In the genomic region with DNA sequence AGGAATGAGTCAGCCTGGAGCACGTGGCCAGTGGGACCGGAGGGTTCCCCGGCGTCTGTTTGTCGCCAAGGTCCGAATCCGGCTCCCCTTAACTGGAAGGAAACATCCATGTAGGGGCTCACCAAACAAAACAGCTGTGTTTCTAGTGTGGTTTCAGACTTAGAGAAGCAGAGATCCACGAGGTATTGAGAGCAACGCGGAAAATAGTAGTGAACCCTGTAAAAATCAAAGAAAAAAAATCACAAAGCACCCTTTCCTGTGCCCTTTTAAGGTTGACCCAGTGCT, we compare ENCODE assay signal across 8 cellular contexts. TPM values are rescaled to one million over a fixed set of nuclear protein-coding genes. Genes with fewer than 3 reads are reported as not detected.
DNase-seq lines count a peak whose midpoint lies in the region; ATAC-seq and TF ChIP-seq lines count a peak whose summit lies in the region.

No MANE protein-coding gene starts in this region.

- CTCF ChIA-PET in CD8-positive, alpha-beta T cell (lab: Charles Lee) = interaction anchor here (1.1 to 1.4 kb wide), 2 partner anchors 14 to 270 kb away, joined by 3 to 4 read pairs; no protein-coding TSS in a partner anchor

- peak overlapping the region; percentile 58 for H3K4me3 ChIP-seq in CD8-positive, alpha-beta T cell (ENCODE audit: low read depth, low read length)
- peak overlapping the region; percentile 90 for H3K4me3 ChIP-seq in NT2/D1 (ENCODE audit: insufficient read length, low read depth)

- peak overlapping the region; percentile 96 for H3K27ac Mint-ChIP-seq in CD8-positive, alpha-beta T cell

- peak overlapping the region; percentile 89 for H3K27ac ChIP-seq in CD8-positive, alpha-beta T cell (ENCODE audit: low read depth, low read length)

- peaks cover 38% of the 10 kb centered on the region for H3K36me3 Mint-ChIP-seq in CD8-positive, alpha-beta T cell

- POLR2A ChIA-PET in CD8-positive, alpha-beta T cell (lab: Charles Lee) = interaction anchor here (0.6 to 3.5 kb wide), 13 partner anchors 9 to 870 kb away, joined by 3 to 89 read pairs (median 4); a partner anchor contains a TSS

- peaks cover 29% of the 10 kb centered on the region for H3K4me1 ChIP-seq in CD8-positive, alpha-beta T cell (ENCODE audit: insufficient read depth, low read length)
- peaks cover 3% of the 10 kb centered on the region for H3K4me1 ChIP-seq in NT2/D1 (ENCODE audit: insufficient read depth, insufficient read length)

- intact Hi-C loops in CD8-positive, alpha-beta T cell (cut with DNase I, micrococcal nuclease) = loop anchor here (1.0 to 10.0 kb wide), 7 partner anchors 9 to 1352 kb away; a partner anchor contains a TSS

- H3K36me3 ChIP-seq in CD8-positive, alpha-beta T cell (ENCODE audit: insufficient read depth, low read length) = peaks cover 10% of the 10 kb centered on the region
- H3K36me3 ChIP-seq in NT2/D1 (ENCODE audit: insufficient read depth, insufficient read length, low read length) = peaks cover 45% of the 10 kb centered on the region

- no peak for ATAC-seq in CD8-positive, alpha-beta T cell
- ATAC-seq in omental fat pad (ENCODE audit: low FRiP score) (no peak), HG02678 (IDR thresholded peaks at IDR 0.05; ENCODE audit: unreplicated experiment) (no peak)

- no peak for TF ChIP-seq CTCF in CD8-positive, alpha-beta T cell (IDR thresholded peaks at IDR 0.05)
- no peak for TF ChIP-seq CTCF in omental fat pad (IDR thresholded peaks at IDR 0.05)

- H3K9me3 Mint-ChIP-seq in CD8-positive, alpha-beta T cell = no peaks in the 10 kb centered on the region

- H3K4me3 Mint-ChIP-seq in CD8-positive, alpha-beta T cell = peak overlapping the region; percentile 92

- no peaks in the 10 kb centered on the region for H3K27me3 Mint-ChIP-seq in CD8-positive, alpha-beta T cell (ENCODE audit: low read depth)

- H3K27me3 ChIP-seq in CD8-positive, alpha-beta T cell (ENCODE audit: insufficient read depth, low read length) = no peaks in the 10 kb centered on the region
- no peaks in the 10 kb centered on the region for H3K27me3 ChIP-seq in NT2/D1 (ENCODE audit: insufficient read depth, insufficient read length)

- H3K9me3 ChIP-seq in CD8-positive, alpha-beta T cell (ENCODE audit: low read length) = no peaks in the 10 kb centered on the region
- H3K9me3 ChIP-seq in NT2/D1 (ENCODE audit: insufficient read depth, low read length) = no peaks in the 10 kb centered on the region

- no peak for DNase-seq in CD8-positive, alpha-beta T cell
- DNase-seq in NT2/D1 (ENCODE audit: low read depth, low spot score) = no peak
- DNase-seq in epidermal melanocyte (ENCODE audit: insufficient read length, low spot score) = peak; percentile 21
- peak; percentile 27 for DNase-seq in omental fat pad (ENCODE audit: low spot score)
- DNase-seq in AML-193 (lab: John Stamatoyannopoulos, UW) = no peak
- DNase-seq in AG08396 (ENCODE audit: low spot score) = no peak
- no peak for DNase-seq in NCI-H2227 (lab: John Stamatoyannopoulos, UW; ENCODE audit: unreplicated experiment)

- H3K4me1 Mint-ChIP-seq in CD8-positive, alpha-beta T cell (ENCODE audit: low read depth) = peaks cover 43% of the 10 kb centered on the region

- H3K9ac ChIP-seq in NT2/D1 (ENCODE audit: insufficient read length, low read depth) = peak overlapping the region; percentile 98

RNA-seq across cellular contexts. Expression of a gene that starts 38.3 kb away (rescaled TPM):
- not detected for total RNA-seq in CD8-positive, alpha-beta T cell
- under 1 TPM in 3 of 4 donors, not detected in 1; 0.31 to 0.60 (median 0.37) TPM for total RNA-seq in omental fat pad

RNA-seq across cellular contexts. Expression of a gene that starts 53.8 kb away (rescaled TPM):
- total RNA-seq in CD8-positive, alpha-beta T cell = 1 to 10 TPM; 3.1 to 4.5 TPM
- total RNA-seq in omental fat pad = 1 to 10 TPM; 6.0 to 7.7 (median 6.6) TPM

Comparison
In these comparisons a context has a peak if more than half of its experiments do, and no peak if none do; other contexts are left out.
1. DNase-seq: peak in epidermal melanocyte (single experiment) and omental fat pad (single experiment); none in CD8-positive, alpha-beta T cell (0 of 7), NT2/D1 (single experiment), AML-193 (0 of 2), AG08396 (single experiment) and NCI-H2227 (single experiment).